Comparison of ENCODE assay signal across 9 cellular contexts in the genomic region with DNA sequence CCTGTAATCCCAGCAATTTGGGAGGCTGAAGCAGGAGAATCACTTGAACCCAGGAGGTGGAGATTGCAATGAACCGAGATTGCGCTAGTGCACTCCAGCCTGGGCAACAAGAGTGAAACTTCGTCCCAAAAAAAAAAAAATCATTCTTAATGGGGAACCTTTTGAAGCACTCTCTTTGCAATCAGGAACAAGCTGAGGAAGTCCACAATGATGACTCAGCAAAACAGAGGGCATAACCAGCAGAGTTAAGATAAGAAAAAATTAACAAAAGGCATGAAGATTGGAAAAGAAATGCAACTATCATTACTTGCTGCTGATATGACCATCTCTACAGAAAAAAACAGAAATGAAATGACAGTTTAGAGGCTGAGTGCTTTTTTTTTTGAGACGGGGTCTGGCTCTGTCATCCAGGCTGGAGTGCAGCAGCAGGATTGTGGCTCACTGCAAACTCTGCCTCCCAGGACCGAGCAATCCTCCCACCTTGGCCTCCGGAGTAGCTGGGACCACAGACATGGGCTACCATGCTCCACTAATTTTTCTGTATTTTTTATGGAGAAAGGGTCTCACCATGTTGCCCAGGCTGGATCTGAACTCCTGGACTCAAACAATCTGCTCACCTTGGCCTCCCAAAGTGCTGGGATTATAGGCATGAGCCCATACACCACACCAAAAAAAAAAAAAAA.
A peak's percentile ranks its signal among the peaks of the same experiment; 100 is the strongest.
DNase-seq lines count a peak whose midpoint lies in the region; ATAC-seq and TF ChIP-seq lines count a peak whose summit lies in the region.
"Had no signal": no experiment of that assay in that cellular context is flagged by ENCODE, and none has a peak within 500 bp of the region (broad histone marks: within the 10 kb centered on the region; RNA-seq: fewer than 3 reads in every experiment).

No MANE protein-coding gene starts in this region.

- peaks cover 49% of the 10 kb centered on the region for H3K4me1 Mint-ChIP-seq in activated naive CD4-positive, alpha-beta T cell treated with anti-CD3 and anti-CD28 coated beads for 36 hours (ENCODE audit: low read depth)
- H3K4me1 Mint-ChIP-seq in activated B cell treated with CpG ODN at 0.5 μM for 24 hours = peaks cover 33% of the 10 kb centered on the region

- H3K27ac ChIP-seq in right atrium auricular region = peak overlapping the region in 1 of 2 donors; percentile 21
- H3K27ac ChIP-seq in uterus = peak overlapping the region; percentile 25 to 53
- H3K27ac ChIP-seq in brain microvascular endothelial cell = no peak overlapping the region

- H3K9me3 Mint-ChIP-seq in activated naive CD4-positive, alpha-beta T cell treated with anti-CD3 and anti-CD28 coated beads for 36 hours = no peaks in the 10 kb centered on the region
- no peaks in the 10 kb centered on the region for H3K9me3 Mint-ChIP-seq in activated B cell treated with CpG ODN at 0.5 μM for 24 hours

- DNase-seq in activated naive CD4-positive, alpha-beta T cell treated with anti-CD3 and anti-CD28 coated beads for 36 hours = no peak
- DNase-seq in activated naive CD4-positive, alpha-beta T cell (lab: John Stamatoyannopoulos, UW) = no peak
- DNase-seq in activated B cell treated with CpG ODN at 0.5 μM for 24 hours = no peak
- peak; percentile 53 for DNase-seq in right atrium auricular region (ENCODE audit: low spot score)
- no peak for DNase-seq in uterus
- DNase-seq in brain microvascular endothelial cell = no peak
- no peak for DNase-seq in C1 segment of cervical spinal cord (lab: John Stamatoyannopoulos, UW)
- DNase-seq in NCI-H187 treated with DMSO at 0.1 percent for 48 hours (lab: John Stamatoyannopoulos, UW) = no peak
- DNase-seq: NCI-H345 had no signal

- intact Hi-C loops in activated naive CD4-positive, alpha-beta T cell treated with anti-CD3 and anti-CD28 coated beads for 36 hours (cut with micrococcal nuclease) = loop anchor here (1.0 kb wide), 1 partner anchor 8 kb away; no protein-coding TSS in a partner anchor
- intact Hi-C loops in activated B cell treated with CpG ODN at 0.5 μM for 24 hours (cut with micrococcal nuclease) (no loop called here), uterus (cut with DNase I; ENCODE audit: low total_unique reads) (no loop called here)

- no peaks in the 10 kb centered on the region for H3K27me3 ChIP-seq in right atrium auricular region
- no peaks in the 10 kb centered on the region for H3K27me3 ChIP-seq in uterus
- no peaks in the 10 kb centered on the region for H3K27me3 ChIP-seq in brain microvascular endothelial cell (replicated peaks)

- H3K4me3 Mint-ChIP-seq in activated naive CD4-positive, alpha-beta T cell treated with anti-CD3 and anti-CD28 coated beads for 36 hours = no peak overlapping the region
- H3K4me3 Mint-ChIP-seq in activated B cell treated with CpG ODN at 0.5 μM for 24 hours = peak overlapping the region; percentile 9

- H3K4me3 ChIP-seq in right atrium auricular region = no peak overlapping the region
- no peak overlapping the region for H3K4me3 ChIP-seq in uterus
- H3K4me3 ChIP-seq in brain microvascular endothelial cell (ENCODE audit: low read depth, low read length) = no peak overlapping the region

- peaks cover 23% of the 10 kb centered on the region for H3K36me3 ChIP-seq in right atrium auricular region
- H3K36me3 ChIP-seq in uterus = no peaks in the 10 kb centered on the region
- no peaks in the 10 kb centered on the region for H3K36me3 ChIP-seq in brain microvascular endothelial cell (replicated peaks)

- POLR2A ChIA-PET in activated B cell treated with CpG ODN at 0.5 μM for 24 hours (lab: Charles Lee) = interaction anchor here (0.6 to 1.4 kb wide), 5 partner anchors 9 to 66 kb away, joined by 3 read pairs; no protein-coding TSS in a partner anchor

- H3K27me3 Mint-ChIP-seq in activated naive CD4-positive, alpha-beta T cell treated with anti-CD3 and anti-CD28 coated beads for 36 hours (ENCODE audit: low read depth) = no peaks in the 10 kb centered on the region
- H3K27me3 Mint-ChIP-seq in activated B cell treated with CpG ODN at 0.5 μM for 24 hours = no peaks in the 10 kb centered on the region

- peak; percentile 35 for ATAC-seq in activated B cell treated with CpG ODN at 0.5 μM for 24 hours (ENCODE audit: low read depth)

- in situ Hi-C loops in brain microvascular endothelial cell (cut with HindIII; ENCODE audit: low pct_ligation_motif_present, low sequenced_read_pairs) = no loop called here

- TF ChIP-seq POLR2A in uterus (IDR thresholded peaks at IDR 0.05) = no peak

- CTCF ChIA-PET in activated naive CD4-positive, alpha-beta T cell treated with anti-CD3 and anti-CD28 coated beads for 36 hours (lab: Charles Lee) = interaction anchor here (0.7 to 1.2 kb wide), 3 partner anchors 13 to 69 kb away, joined by 3 to 7 read pairs (median 3); no protein-coding TSS in a partner anchor
- CTCF ChIA-PET in activated B cell treated with CpG ODN at 0.5 μM for 24 hours (lab: Charles Lee) = interaction anchor here (0.7 kb wide), 1 partner anchor 68 kb away, joined by 3 read pairs; no protein-coding TSS in a partner anchor

- TF ChIP-seq CTCF in activated B cell treated with CpG ODN at 0.5 μM for 24 hours (IDR thresholded peaks at IDR 0.05) (no peak), right atrium auricular region (IDR thresholded peaks at IDR 0.05) (no peak), uterus (IDR thresholded peaks at IDR 0.05) (no peak), brain microvascular endothelial cell (IDR thresholded peaks at IDR 0.05; ENCODE audit: low read depth, low read length, missing control alignments) (no peak)

- peaks cover 49% of the 10 kb centered on the region for H3K36me3 Mint-ChIP-seq in activated naive CD4-positive, alpha-beta T cell treated with anti-CD3 and anti-CD28 coated beads for 36 hours (ENCODE audit: low read depth)
- H3K36me3 Mint-ChIP-seq in activated B cell treated with CpG ODN at 0.5 μM for 24 hours (ENCODE audit: low read depth) = peaks cover 80% of the 10 kb centered on the region

- no peaks in the 10 kb centered on the region for H3K9me3 ChIP-seq in right atrium auricular region
- H3K9me3 ChIP-seq in uterus = no peaks in the 10 kb centered on the region

- H3K27ac Mint-ChIP-seq in activated naive CD4-positive, alpha-beta T cell treated with anti-CD3 and anti-CD28 coated beads for 36 hours = peak overlapping the region; percentile 13
- peak overlapping the region; percentile 27 for H3K27ac Mint-ChIP-seq in activated B cell treated with CpG ODN at 0.5 μM for 24 hours

- H3K4me1 ChIP-seq in right atrium auricular region (peaks cover 0 to 4% of the 10 kb centered on the region in 2 donors), uterus (peaks cover 0 to 2% of the 10 kb centered on the region in 2 donors)
